Comparison of ENCODE assay signal across 8 cellular contexts in the genomic region with DNA sequence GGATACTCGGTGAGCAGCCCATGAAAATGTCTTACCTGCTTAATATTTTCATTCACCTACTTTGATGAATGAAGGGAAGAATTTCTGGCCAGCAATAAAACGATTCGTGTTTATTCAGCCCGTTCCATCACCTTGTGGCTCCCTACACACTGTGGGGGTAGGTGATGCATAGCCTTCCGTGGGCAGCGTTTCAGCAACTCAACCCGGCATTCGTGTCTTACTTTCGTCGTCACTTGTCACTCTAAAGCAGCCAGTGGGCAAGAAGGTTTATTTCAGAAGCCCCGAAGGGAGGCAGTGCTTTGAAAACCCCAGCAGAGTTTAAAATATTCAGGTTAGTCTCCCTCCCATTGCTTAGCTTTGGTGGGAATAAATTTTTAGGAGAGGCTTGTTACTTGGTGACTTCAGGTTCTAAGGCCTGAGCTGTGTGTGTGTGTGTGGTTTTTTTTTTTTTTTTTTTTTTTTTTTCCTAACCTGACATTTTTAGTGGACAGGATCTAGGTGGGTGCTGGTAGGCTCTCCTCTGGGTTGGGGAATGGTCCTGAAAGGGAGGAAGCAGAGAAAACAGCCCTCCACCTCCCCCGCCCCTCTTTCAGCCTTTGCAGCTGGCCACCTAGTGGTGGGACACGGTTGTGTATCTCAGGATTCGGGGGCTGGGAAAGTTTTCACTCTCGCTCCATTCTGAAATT. TPM values are rescaled to one million over a fixed set of nuclear protein-coding genes. Genes with fewer than 3 reads are reported as not detected.
DNase-seq lines count a peak whose midpoint lies in the region; ATAC-seq and TF ChIP-seq lines count a peak whose summit lies in the region.

No MANE protein-coding gene starts in this region.

- 26% methylated on average over 14 of the region's 15 CpGs for WGBS in suprapubic skin

- H3K36me3 Mint-ChIP-seq in neural crest cell (ENCODE audit: low read depth), result no peaks in the 10 kb centered on the region

- TF ChIP-seq CTCF in foreskin fibroblast (IDR thresholded peaks at IDR 0.05; ENCODE audit: low read depth, low read length), result peak; percentile 95
- peak; percentile 84 for TF ChIP-seq CTCF in neural crest cell (conservative IDR thresholded peaks at IDR 0.05)
- peak; percentile 72 to 84 for TF ChIP-seq CTCF in suprapubic skin (IDR thresholded peaks at IDR 0.05)

- peaks cover 55% of the 10 kb centered on the region for H3K4me1 ChIP-seq in suprapubic skin

- no peaks in the 10 kb centered on the region for H3K9me3 ChIP-seq in suprapubic skin

- H3K27ac ChIP-seq in suprapubic skin, result peak overlapping the region; percentile 98

- DNase-seq in SIG-M5 treated with dmso at 0.1 percent for 504 hours (lab: John Stamatoyannopoulos, UW; ENCODE audit: unreplicated experiment), result peak; percentile 44
- DNase-seq in SIG-M5 (lab: John Stamatoyannopoulos, UW), result no peak
- peak; percentile 85 for DNase-seq in activated effector memory CD4-positive, alpha-beta T cell treated with anti-CD3 and anti-CD28 coated beads, Interleukin-2, amount 50 U/mL, for 16 hours
- DNase-seq in foreskin fibroblast, result peak in 1 of 2 donors; percentile 78
- DNase-seq in neural crest cell (ENCODE audit: low read depth, low spot score), result peak; percentile 73
- peak; percentile 81 to 84 for DNase-seq in suprapubic skin (ENCODE audit: low spot score in 2 of 2)

- TF ChIP-seq POLR2A in suprapubic skin (IDR thresholded peaks at IDR 0.05), result no peak

- peak overlapping the region; percentile 73 to 80 for H3K4me3 ChIP-seq in foreskin fibroblast (ENCODE audit: low read depth in 1 of 2, low read length in 2 of 2)
- peak overlapping the region; percentile 95 for H3K4me3 ChIP-seq in suprapubic skin

- peaks cover 67% of the 10 kb centered on the region for H3K4me1 Mint-ChIP-seq in neural crest cell

- no peaks in the 10 kb centered on the region for H3K27me3 ChIP-seq in suprapubic skin

- no peaks in the 10 kb centered on the region for H3K36me3 ChIP-seq in suprapubic skin

- no peak for ATAC-seq in GM19455 (IDR thresholded peaks at IDR 0.05; ENCODE audit: unreplicated experiment)

- H3K4me3 Mint-ChIP-seq in neural crest cell, result peak overlapping the region; percentile 90

- H3K27ac Mint-ChIP-seq in neural crest cell (ENCODE audit: unreplicated experiment), result no peak overlapping the region

- TF ChIP-seq EP300 in suprapubic skin (IDR thresholded peaks at IDR 0.05), result no peak

- H3K9me3 Mint-ChIP-seq in neural crest cell, result no peaks in the 10 kb centered on the region

- H3K27me3 Mint-ChIP-seq in neural crest cell (ENCODE audit: low read depth), result no peaks in the 10 kb centered on the region

TF ChIP-seq in PFSK-1, 5 proteins besides CTCF, POLR2A, EP300 and RAD21:
- TF ChIP-seq POLR2AphosphoS5 (IDR thresholded peaks at IDR 0.05; ENCODE audit: low read depth, low read length), result no peak
- TF ChIP-seq SIN3A (IDR thresholded peaks at IDR 0.05; ENCODE audit: borderline replicate concordance, insufficient read depth, low read length), result peak; percentile 70; the same call in 1 of the 2 replicates
- TF ChIP-seq FOXP2 (optimal IDR thresholded peaks at IDR 0.05; ENCODE audit: borderline replicate concordance, extremely low read depth, extremely low read length, insufficient read depth), result peak; percentile 26

RNA-seq across cellular contexts. Expression of gene GRK5, which starts 1.8 kb away (rescaled TPM):
- polyA plus RNA-seq in PFSK-1 (2012; ENCODE audit: insufficient read length, low read depth), result 36.5 TPM
- total RNA-seq in neural crest cell, result 13.5 and 13.9 TPM in 2 replicates
- 1 to 10 TPM; 4.8 to 9.0 (median 6.7) TPM for total RNA-seq in suprapubic skin

RNA-seq across cellular contexts. Expression of gene PRDX3, which starts 30.6 kb away (rescaled TPM):
- 77.7 TPM for polyA plus RNA-seq in PFSK-1 (2012; ENCODE audit: insufficient read length, low read depth)
- total RNA-seq in neural crest cell (144 and 147 TPM in 2 replicates), suprapubic skin (10 to 100 TPM; 58.8 to 78.3 (median 62.1) TPM)

RNA-seq across cellular contexts. Expression of gene SFXN4, which starts 43.7 kb away (rescaled TPM):
- polyA plus RNA-seq in PFSK-1 (2012; ENCODE audit: insufficient read length, low read depth), result 46.9 TPM
- total RNA-seq in neural crest cell, result 17.2 and 19.9 TPM in 2 replicates
- 10 to 100 TPM; 12.2 to 37.4 (median 15.0) TPM for total RNA-seq in suprapubic skin
